In the genomic region with DNA sequence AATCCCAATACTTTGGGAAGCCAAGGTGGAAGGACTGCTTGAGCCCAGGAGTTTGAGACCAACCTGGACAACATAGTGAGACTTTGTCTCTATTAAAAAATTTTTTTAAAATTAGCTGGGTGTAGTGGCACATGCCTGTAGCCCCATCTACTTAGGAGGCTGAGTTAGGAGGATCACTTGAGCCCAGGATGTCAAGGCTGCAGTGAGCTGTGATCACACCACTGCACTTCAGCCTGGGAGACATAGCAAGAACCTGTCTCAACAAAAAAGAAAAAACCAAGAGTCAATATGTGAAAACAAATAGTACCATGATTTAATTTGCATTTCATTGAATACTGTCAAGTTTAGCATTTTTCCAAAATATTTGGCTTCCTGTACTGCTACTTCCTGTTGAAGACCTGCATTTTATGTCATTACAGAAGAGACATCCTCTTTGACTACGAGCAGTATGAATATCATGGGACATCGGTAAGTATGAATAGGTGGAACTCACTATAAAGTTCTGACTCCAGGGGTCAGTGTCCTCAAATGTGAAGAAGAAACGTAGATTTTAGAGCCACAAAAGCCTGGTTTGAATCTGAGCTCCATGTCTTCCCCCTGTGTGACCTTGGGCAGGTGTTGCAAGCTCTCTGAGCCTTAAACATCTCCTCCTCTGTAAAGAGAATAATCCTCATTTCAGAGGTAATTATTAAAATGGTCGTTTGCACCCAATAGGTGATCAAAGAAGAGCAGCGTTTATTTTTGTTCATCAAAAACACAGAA, we compare ENCODE assay signal across 1 cellular context.
TF ChIP-seq lines count a peak whose summit lies in the region.

No MANE protein-coding gene starts in this region.

TF ChIP-seq in H1, 55 proteins besides CTCF, POLR2A, EP300 and RAD21:
- TF ChIP-seq NANOG (IDR thresholded peaks at IDR 0.05; ENCODE audit: insufficient read depth, low read depth, low read length, poor library complexity, severe bottlenecking): no peak
- TF ChIP-seq, protein P1, sequence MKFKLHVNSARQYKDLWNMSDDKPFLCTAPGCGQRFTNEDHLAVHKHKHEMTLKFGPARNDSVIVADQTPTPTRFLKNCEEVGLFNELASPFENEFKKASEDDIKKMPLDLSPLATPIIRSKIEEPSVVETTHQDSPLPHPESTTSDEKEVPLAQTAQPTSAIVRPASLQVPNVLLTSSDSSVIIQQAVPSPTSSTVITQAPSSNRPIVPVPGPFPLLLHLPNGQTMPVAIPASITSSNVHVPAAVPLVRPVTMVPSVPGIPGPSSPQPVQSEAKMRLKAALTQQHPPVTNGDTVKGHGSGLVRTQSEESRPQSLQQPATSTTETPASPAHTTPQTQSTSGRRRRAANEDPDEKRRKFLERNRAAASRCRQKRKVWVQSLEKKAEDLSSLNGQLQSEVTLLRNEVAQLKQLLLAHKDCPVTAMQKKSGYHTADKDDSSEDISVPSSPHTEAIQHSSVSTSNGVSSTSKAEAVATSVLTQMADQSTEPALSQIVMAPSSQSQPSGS (IDR thresholded peaks at IDR 0.05; ENCODE audit: low read length): no peak
- TF ChIP-seq CEBPB (IDR thresholded peaks at IDR 0.05; ENCODE audit: low read depth, low read length): no peak
- TF ChIP-seq SIN3A (conservative IDR thresholded peaks at IDR 0.05 in 1 of 2, IDR thresholded peaks at IDR 0.05 in 1 of 2; ENCODE audit: low read depth in 1 of 2, low read length in 2 of 2): no peak
- TF ChIP-seq, protein P2, sequence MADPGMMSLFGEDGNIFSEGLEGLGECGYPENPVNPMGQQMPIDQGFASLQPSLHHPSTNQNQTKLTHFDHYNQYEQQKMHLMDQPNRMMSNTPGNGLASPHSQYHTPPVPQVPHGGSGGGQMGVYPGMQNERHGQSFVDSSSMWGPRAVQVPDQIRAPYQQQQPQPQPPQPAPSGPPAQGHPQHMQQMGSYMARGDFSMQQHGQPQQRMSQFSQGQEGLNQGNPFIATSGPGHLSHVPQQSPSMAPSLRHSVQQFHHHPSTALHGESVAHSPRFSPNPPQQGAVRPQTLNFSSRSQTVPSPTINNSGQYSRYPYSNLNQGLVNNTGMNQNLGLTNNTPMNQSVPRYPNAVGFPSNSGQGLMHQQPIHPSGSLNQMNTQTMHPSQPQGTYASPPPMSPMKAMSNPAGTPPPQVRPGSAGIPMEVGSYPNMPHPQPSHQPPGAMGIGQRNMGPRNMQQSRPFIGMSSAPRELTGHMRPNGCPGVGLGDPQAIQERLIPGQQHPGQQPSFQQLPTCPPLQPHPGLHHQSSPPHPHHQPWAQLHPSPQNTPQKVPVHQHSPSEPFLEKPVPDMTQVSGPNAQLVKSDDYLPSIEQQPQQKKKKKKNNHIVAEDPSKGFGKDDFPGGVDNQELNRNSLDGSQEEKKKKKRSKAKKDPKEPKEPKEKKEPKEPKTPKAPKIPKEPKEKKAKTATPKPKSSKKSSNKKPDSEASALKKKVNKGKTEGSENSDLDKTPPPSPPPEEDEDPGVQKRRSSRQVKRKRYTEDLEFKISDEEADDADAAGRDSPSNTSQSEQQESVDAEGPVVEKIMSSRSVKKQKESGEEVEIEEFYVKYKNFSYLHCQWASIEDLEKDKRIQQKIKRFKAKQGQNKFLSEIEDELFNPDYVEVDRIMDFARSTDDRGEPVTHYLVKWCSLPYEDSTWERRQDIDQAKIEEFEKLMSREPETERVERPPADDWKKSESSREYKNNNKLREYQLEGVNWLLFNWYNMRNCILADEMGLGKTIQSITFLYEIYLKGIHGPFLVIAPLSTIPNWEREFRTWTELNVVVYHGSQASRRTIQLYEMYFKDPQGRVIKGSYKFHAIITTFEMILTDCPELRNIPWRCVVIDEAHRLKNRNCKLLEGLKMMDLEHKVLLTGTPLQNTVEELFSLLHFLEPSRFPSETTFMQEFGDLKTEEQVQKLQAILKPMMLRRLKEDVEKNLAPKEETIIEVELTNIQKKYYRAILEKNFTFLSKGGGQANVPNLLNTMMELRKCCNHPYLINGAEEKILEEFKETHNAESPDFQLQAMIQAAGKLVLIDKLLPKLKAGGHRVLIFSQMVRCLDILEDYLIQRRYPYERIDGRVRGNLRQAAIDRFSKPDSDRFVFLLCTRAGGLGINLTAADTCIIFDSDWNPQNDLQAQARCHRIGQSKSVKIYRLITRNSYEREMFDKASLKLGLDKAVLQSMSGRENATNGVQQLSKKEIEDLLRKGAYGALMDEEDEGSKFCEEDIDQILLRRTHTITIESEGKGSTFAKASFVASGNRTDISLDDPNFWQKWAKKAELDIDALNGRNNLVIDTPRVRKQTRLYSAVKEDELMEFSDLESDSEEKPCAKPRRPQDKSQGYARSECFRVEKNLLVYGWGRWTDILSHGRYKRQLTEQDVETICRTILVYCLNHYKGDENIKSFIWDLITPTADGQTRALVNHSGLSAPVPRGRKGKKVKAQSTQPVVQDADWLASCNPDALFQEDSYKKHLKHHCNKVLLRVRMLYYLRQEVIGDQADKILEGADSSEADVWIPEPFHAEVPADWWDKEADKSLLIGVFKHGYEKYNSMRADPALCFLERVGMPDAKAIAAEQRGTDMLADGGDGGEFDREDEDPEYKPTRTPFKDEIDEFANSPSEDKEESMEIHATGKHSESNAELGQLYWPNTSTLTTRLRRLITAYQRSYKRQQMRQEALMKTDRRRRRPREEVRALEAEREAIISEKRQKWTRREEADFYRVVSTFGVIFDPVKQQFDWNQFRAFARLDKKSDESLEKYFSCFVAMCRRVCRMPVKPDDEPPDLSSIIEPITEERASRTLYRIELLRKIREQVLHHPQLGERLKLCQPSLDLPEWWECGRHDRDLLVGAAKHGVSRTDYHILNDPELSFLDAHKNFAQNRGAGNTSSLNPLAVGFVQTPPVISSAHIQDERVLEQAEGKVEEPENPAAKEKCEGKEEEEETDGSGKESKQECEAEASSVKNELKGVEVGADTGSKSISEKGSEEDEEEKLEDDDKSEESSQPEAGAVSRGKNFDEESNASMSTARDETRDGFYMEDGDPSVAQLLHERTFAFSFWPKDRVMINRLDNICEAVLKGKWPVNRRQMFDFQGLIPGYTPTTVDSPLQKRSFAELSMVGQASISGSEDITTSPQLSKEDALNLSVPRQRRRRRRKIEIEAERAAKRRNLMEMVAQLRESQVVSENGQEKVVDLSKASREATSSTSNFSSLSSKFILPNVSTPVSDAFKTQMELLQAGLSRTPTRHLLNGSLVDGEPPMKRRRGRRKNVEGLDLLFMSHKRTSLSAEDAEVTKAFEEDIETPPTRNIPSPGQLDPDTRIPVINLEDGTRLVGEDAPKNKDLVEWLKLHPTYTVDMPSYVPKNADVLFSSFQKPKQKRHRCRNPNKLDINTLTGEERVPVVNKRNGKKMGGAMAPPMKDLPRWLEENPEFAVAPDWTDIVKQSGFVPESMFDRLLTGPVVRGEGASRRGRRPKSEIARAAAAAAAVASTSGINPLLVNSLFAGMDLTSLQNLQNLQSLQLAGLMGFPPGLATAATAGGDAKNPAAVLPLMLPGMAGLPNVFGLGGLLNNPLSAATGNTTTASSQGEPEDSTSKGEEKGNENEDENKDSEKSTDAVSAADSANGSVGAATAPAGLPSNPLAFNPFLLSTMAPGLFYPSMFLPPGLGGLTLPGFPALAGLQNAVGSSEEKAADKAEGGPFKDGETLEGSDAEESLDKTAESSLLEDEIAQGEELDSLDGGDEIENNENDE (IDR thresholded peaks at IDR 0.05; ENCODE audit: insufficient replicate concordance, low read length): no peak
- TF ChIP-seq ASH2L (IDR thresholded peaks at IDR 0.05; ENCODE audit: low read length): no peak
- TF ChIP-seq, protein P3, sequence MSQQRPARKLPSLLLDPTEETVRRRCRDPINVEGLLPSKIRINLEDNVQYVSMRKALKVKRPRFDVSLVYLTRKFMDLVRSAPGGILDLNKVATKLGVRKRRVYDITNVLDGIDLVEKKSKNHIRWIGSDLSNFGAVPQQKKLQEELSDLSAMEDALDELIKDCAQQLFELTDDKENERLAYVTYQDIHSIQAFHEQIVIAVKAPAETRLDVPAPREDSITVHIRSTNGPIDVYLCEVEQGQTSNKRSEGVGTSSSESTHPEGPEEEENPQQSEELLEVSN (IDR thresholded peaks at IDR 0.05): no peak
